In the genomic region with DNA sequence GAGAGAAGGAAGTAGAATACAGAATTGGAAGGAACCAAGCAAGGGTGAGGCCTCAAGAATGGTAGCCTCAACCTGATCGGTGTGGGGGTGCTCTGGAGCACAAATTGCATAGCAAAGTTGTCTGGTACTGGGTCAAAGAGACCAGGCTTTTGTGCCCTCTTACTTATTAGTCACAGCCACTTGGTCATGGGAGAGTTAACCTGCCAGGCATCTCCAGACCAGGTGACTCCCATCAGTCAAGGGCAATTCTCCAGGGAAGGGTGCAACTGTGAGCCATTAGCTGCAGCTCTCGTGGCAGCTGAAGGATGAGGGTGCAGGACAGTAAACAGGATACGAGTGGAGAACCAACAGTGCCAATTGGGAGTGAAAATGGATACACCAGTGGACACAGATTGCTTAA, we compare ENCODE assay signal across 14 cellular contexts. TPM values are rescaled to one million over a fixed set of nuclear protein-coding genes. Genes with fewer than 3 reads are reported as not detected.
"Had no signal": no experiment of that assay in that cellular context is flagged by ENCODE, and none has a peak within 500 bp of the region (broad histone marks: within the 10 kb centered on the region; RNA-seq: fewer than 3 reads in every experiment).

No MANE protein-coding gene starts in this region.

- H3K9me3 ChIP-seq: body of pancreas, gastroesophageal sphincter, uterus had no signal

- H3K27me3 Mint-ChIP-seq: activated B cell treated with CpG ODN at 0.5 μM for 24 hours; activated CD4-positive, alpha-beta T cell treated with anti-CD3 and anti-CD28 coated beads, Interleukin-2, amount 10 ng/mL, durations not matched to agents 24 days and 14 days; activated naive CD4-positive, alpha-beta T cell treated with anti-CD3 and anti-CD28 coated beads, Interleukin-2, amount 50 U/mL, for 24 hours; central memory CD8-positive, alpha-beta T cell; naive B cell had no signal

- H3K4me1 ChIP-seq: body of pancreas, gastroesophageal sphincter, uterus had no signal

- H3K4me2 ChIP-seq: hepatocyte, smooth muscle cell had no signal

- H3K27ac ChIP-seq: body of pancreas, gastroesophageal sphincter, hepatocyte, uterus had no signal

- ATAC-seq: body of pancreas, gastroesophageal sphincter had no signal

- H3K4me3 Mint-ChIP-seq: activated B cell treated with CpG ODN at 0.5 μM for 24 hours; activated CD4-positive, alpha-beta T cell treated with anti-CD3 and anti-CD28 coated beads, Interleukin-2, amount 10 ng/mL, durations not matched to agents 24 days and 14 days; activated naive CD4-positive, alpha-beta T cell treated with anti-CD3 and anti-CD28 coated beads, Interleukin-2, amount 50 U/mL, for 24 hours; central memory CD8-positive, alpha-beta T cell; mesothelial cell of epicardium had no signal

- H3K27ac Mint-ChIP-seq: activated B cell treated with CpG ODN at 0.5 μM for 24 hours; activated CD4-positive, alpha-beta T cell treated with anti-CD3 and anti-CD28 coated beads, Interleukin-2, amount 10 ng/mL, durations not matched to agents 24 days and 14 days; activated naive CD4-positive, alpha-beta T cell treated with anti-CD3 and anti-CD28 coated beads, Interleukin-2, amount 50 U/mL, for 24 hours; mesothelial cell of epicardium; naive B cell had no signal

- H3K9me3 Mint-ChIP-seq: activated B cell treated with CpG ODN at 0.5 μM for 24 hours; activated CD4-positive, alpha-beta T cell treated with anti-CD3 and anti-CD28 coated beads, Interleukin-2, amount 10 ng/mL, durations not matched to agents 24 days and 14 days; activated naive CD4-positive, alpha-beta T cell treated with anti-CD3 and anti-CD28 coated beads, Interleukin-2, amount 50 U/mL, for 24 hours; mesothelial cell of epicardium had no signal

- H3K36me3 Mint-ChIP-seq: activated naive CD4-positive, alpha-beta T cell treated with anti-CD3 and anti-CD28 coated beads, Interleukin-2, amount 50 U/mL, for 24 hours; mesothelial cell of epicardium; naive B cell had no signal

- DNase-seq: activated B cell treated with CpG ODN at 0.5 μM for 24 hours; activated CD4-positive, alpha-beta T cell treated with anti-CD3 and anti-CD28 coated beads, Interleukin-2, amount 10 ng/mL, durations not matched to agents 24 days and 14 days; activated T-cell treated with anti-CD3 and anti-CD28 coated beads for 4 hours; body of pancreas; left ventricle myocardium superior; naive B cell; uterus had no signal

- H3K4me1 Mint-ChIP-seq: activated B cell treated with CpG ODN at 0.5 μM for 24 hours; activated CD4-positive, alpha-beta T cell treated with anti-CD3 and anti-CD28 coated beads, Interleukin-2, amount 10 ng/mL, durations not matched to agents 24 days and 14 days; activated naive CD4-positive, alpha-beta T cell treated with anti-CD3 and anti-CD28 coated beads, Interleukin-2, amount 50 U/mL, for 24 hours; central memory CD8-positive, alpha-beta T cell had no signal

- H3K4me3 ChIP-seq: body of pancreas, gastroesophageal sphincter, hepatocyte, smooth muscle cell, uterus had no signal

RNA-seq across cellular contexts. Expression of a gene that starts 47.7 kb away (rescaled TPM):
- total RNA-seq: activated B cell treated with CpG ODN at 0.5 μM for 24 hours; activated CD4-positive, alpha-beta T cell treated with anti-CD3 and anti-CD28 coated beads, Interleukin-2, amount 10 ng/mL, durations not matched to agents 24 days and 14 days; activated CD8-positive, alpha-beta memory T cell treated with anti-CD3 and anti-CD28 coated beads for 36 hours had no signal
